9 cellular contexts compared by ENCODE assay signal in the genomic region with DNA sequence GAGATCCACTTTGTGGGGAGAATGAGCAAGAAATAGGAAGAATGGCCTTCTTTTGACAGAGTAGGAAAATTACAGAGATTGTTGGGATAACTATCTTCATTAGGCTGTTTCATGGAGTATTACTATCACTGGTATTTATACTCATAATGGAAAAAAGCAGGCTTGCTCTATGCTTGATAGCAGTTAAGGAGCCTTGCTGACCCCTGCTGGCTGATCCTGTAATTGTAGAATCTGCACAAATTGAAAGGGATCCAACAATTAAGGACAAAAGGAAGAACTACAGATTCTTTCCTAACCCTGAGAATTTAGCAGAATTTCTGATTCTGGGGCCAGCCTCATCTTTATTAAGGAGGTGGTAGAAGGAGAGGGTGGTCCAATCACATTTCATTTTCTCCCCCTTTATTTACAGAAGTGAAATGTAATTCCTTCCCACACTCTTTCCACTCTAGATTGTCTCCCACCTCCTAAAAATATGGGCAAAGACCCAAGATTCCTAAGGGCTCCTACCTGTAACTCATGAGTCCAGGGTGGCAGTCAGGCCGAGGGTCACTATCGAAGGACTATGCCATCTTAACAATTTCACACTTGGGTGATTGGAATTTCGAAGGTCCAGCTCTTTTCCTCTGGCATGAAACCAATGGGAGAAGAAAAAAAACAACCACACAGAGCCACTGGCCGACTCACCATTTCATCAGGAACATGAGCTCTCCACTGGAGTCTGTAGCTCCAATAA. TPM values are rescaled to one million over a fixed set of nuclear protein-coding genes. Genes with fewer than 3 reads are reported as not detected.
DNase-seq lines count a peak whose midpoint lies in the region; ATAC-seq and TF ChIP-seq lines count a peak whose summit lies in the region.
"Had no signal": no experiment of that assay in that cellular context is flagged by ENCODE, and none has a peak within 500 bp of the region (broad histone marks: within the 10 kb centered on the region; RNA-seq: fewer than 3 reads in every experiment).

No MANE protein-coding gene starts in this region.

- intact Hi-C loops in breast epithelium (cut with DNase I; ENCODE audit: low total_unique reads), result no loop called here

- no peaks in the 10 kb centered on the region for H3K4me1 ChIP-seq in breast epithelium

- no peak for TF ChIP-seq POLR2A in breast epithelium (IDR thresholded peaks at IDR 0.05)

- ATAC-seq in HG02610 (IDR thresholded peaks at IDR 0.05; ENCODE audit: unreplicated experiment), result no peak

- DNase-seq in NCI-H187 (lab: John Stamatoyannopoulos, UW), result peak; percentile 13 to 17
- DNase-seq in NCI-H187 treated with DMSO at 0.1 percent for 48 hours (lab: John Stamatoyannopoulos, UW), result no peak
- peak; percentile 10 to 52 for DNase-seq in NCI-H1930 (lab: John Stamatoyannopoulos, UW)
- peak; percentile 81 for DNase-seq in WERI-Rb-1
- peak; percentile 63 to 77 for DNase-seq in breast epithelium (ENCODE audit: low spot score in 2 of 2)
- DNase-seq in kidney epithelial cell (ENCODE audit: low read depth), result peak; percentile 72
- DNase-seq in stimulated activated CD4-positive, alpha-beta T cell treated with anti-CD3 and anti-CD28 coated beads, Interleukin-1b, Interleukin-23, amount 100 ng/mL, for 48 hours, result peak; percentile 56

- peaks cover 61% of the 10 kb centered on the region for H3K36me3 ChIP-seq in WERI-Rb-1
- H3K36me3 ChIP-seq in breast epithelium, result no peaks in the 10 kb centered on the region
- peaks cover 1% of the 10 kb centered on the region for H3K36me3 ChIP-seq in kidney epithelial cell (ENCODE audit: control insufficient read depth, insufficient read depth, low read length)

- peak; percentile 76 for TF ChIP-seq CTCF in WERI-Rb-1 (IDR thresholded peaks at IDR 0.05; ENCODE audit: low read depth, low read length)
- TF ChIP-seq CTCF in breast epithelium (IDR thresholded peaks at IDR 0.05), result peak; percentile 51 to 90 (median 90)
- peak; percentile 84 for TF ChIP-seq CTCF in kidney epithelial cell (IDR thresholded peaks at IDR 0.05; ENCODE audit: insufficient read depth, low read length, poor library complexity, severe bottlenecking)

- H3K9me3 ChIP-seq in WERI-Rb-1 (ENCODE audit: severe bottlenecking), result no peaks in the 10 kb centered on the region
- no peaks in the 10 kb centered on the region for H3K9me3 ChIP-seq in breast epithelium
- H3K9me3 ChIP-seq: BLaER1 had no signal

- peak overlapping the region; percentile 0; the same call in 1 of the 2 replicates for H3K27ac ChIP-seq in WERI-Rb-1
- no peak overlapping the region for H3K27ac ChIP-seq in breast epithelium
- H3K27ac ChIP-seq: BLaER1 had no signal

- H3K4me3 ChIP-seq in WERI-Rb-1 (ENCODE audit: low read depth, low read length) (no peak overlapping the region), breast epithelium (no peak overlapping the region), kidney epithelial cell (ENCODE audit: low read depth, low read length) (no peak overlapping the region)
- H3K4me3 ChIP-seq: BLaER1 had no signal

- H3K27me3 ChIP-seq in WERI-Rb-1 (ENCODE audit: insufficient read depth, low read depth, severe bottlenecking) (no peaks in the 10 kb centered on the region), breast epithelium (no peaks in the 10 kb centered on the region), kidney epithelial cell (ENCODE audit: control insufficient read depth, insufficient read depth, low read length) (no peaks in the 10 kb centered on the region)
- H3K27me3 ChIP-seq: BLaER1 had no signal

RNA-seq across cellular contexts. Expression of a gene that starts 26.3 kb away (rescaled TPM):
- total RNA-seq in breast epithelium (100 to 1,000 TPM in 2 of 3 donors, 10 to 100 TPM in 1; 96.4 to 278 (median 106) TPM), kidney epithelial cell (228 TPM in 2 replicates)

RNA-seq across cellular contexts. Expression of a gene that starts 26.8 kb away (rescaled TPM):
- 10 to 100 TPM; 29.0 to 45.8 (median 45.2) TPM for total RNA-seq in breast epithelium
- total RNA-seq in kidney epithelial cell, result 54.8 and 78.6 TPM in 2 replicates

RNA-seq across cellular contexts. Expression of a gene that starts 33.1 kb away (rescaled TPM):
- 10 to 100 TPM; 13.4 to 19.7 (median 14.2) TPM for total RNA-seq in breast epithelium
- total RNA-seq in kidney epithelial cell, result 18.1 and 24.7 TPM in 2 replicates

RNA-seq across cellular contexts. Expression of a gene that starts 36.9 kb away (rescaled TPM):
- total RNA-seq in breast epithelium (10 to 100 TPM; 16.4 to 97.9 (median 23.3) TPM), kidney epithelial cell (3.3 and 3.7 TPM in 2 replicates)
